ENCODE assay signal across 14 cellular contexts in the genomic region with DNA sequence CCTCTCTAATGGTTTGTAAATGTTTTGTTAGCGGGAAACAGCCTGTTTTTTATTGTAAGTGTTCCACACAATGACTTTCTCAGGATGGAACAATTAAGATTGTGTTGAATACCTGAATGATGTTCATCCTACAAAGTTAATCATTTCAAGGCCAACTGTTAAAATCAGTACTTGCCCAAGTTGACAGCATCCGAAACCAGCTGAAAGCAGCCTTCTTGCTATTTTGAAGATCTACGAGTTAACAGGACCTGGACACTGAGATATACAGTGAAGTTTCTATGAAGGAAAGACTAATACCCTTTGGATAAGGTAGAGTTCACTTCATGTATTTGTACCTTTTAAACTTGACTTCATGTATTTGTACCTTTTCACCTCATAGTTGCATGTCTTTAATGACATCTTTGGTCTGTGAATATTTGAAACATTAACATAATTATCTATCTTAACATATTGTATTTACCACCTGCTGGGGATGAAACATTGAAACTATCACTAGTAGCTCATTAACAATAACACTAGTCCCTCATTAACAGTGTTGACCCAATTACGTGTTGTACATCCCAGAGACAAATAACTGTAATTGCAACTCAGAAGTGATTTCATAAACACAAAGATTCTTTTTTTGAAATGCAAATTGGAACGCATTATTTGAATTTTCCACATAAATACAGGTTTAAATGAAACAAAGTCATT.
"Had no signal": no experiment of that assay in that cellular context is flagged by ENCODE, and none has a peak within 500 bp of the region (broad histone marks: within the 10 kb centered on the region; RNA-seq: fewer than 3 reads in every experiment).

No MANE protein-coding gene starts in this region.

- H3K27me3 Mint-ChIP-seq: central memory CD8-positive, alpha-beta T cell; progenitor cell of endocrine pancreas had no signal

- DNase-seq: activated CD4-positive, CD25-positive, alpha-beta regulatory T cell treated with anti-CD3 and anti-CD28 coated beads, Interleukin-2, amount 50 U/mL, for 72 hours; activated CD8-positive, alpha-beta memory T cell treated with anti-CD3 and anti-CD28 coated beads for 24 hours; activated effector memory CD4-positive, alpha-beta T cell treated with anti-CD3 and anti-CD28 coated beads, Interleukin-2, amount 50 U/mL, for 16 hours; activated naive CD4-positive, alpha-beta T cell treated with anti-CD3 and anti-CD28 coated beads, Interleukin-2, amount 50 U/mL, for 16 hours; activated T-cell treated with anti-CD3 and anti-CD28 coated beads, Interleukin-2, amount 50 U/mL, for 72 hours; cortex of kidney; stimulated activated naive CD8-positive, alpha-beta T cell treated with anti-CD3 and anti-CD28 coated beads, Interleukin-15, Interleukin-2, amounts not matched to agents 100 U/mL and 50 U/mL, for 24 hours; uterus had no signal

- H3K4me3 Mint-ChIP-seq: activated T-cell treated with anti-CD3 and anti-CD28 coated beads, Interleukin-2, amount 50 U/mL, for 72 hours; central memory CD8-positive, alpha-beta T cell; memory B cell; neural crest cell had no signal

- H3K36me3 Mint-ChIP-seq: memory B cell had no signal

- H3K27ac Mint-ChIP-seq: activated T-cell treated with anti-CD3 and anti-CD28 coated beads, Interleukin-2, amount 50 U/mL, for 72 hours; memory B cell; progenitor cell of endocrine pancreas had no signal

- ATAC-seq: activated T-cell treated with anti-CD3 and anti-CD28 coated beads, Interleukin-2, amount 50 U/mL, for 72 hours; esophagus mucosa; gastroesophageal sphincter; stimulated activated naive CD8-positive, alpha-beta T cell treated with anti-CD3 and anti-CD28 coated beads, Interleukin-15, Interleukin-2, amounts not matched to agents 100 U/mL and 50 U/mL, for 24 hours had no signal

- H3K9me3 Mint-ChIP-seq: memory B cell, neural crest cell had no signal

- H3K4me1 Mint-ChIP-seq: central memory CD8-positive, alpha-beta T cell; memory B cell had no signal
